ENCODE assay signal across 1 cellular context in the genomic region with DNA sequence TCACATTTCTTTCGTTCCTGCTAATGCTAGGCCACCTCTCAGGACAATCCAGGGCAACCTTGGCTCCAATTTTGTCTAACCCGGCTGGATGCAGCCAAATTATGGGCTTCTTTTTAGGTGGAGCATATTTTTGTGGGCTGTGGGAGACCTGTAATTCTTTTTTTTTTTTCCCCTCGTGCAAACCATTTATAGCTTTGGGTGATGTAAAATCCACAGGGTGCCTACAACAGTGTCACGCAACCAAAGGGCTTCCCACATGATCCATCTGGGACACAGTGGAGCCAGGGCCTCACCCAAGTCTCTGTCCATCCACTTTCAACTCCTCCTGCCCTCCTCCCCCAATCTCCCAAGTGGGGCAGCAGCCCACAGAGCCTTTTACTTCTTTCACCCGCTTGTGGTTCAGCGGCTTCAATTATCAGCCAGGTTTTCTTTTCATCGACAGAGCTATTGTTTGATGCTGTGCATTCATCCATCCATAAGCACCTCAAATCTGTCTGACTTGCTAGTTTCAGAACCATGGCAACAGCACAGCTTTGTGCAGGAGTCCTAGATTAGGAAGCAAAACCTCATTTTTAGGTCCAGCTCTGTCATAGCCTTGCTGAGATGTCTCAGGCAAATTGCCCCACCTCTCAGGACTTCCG.
TF ChIP-seq lines count a peak whose summit lies in the region.

No MANE protein-coding gene starts in this region.

TF ChIP-seq in H1, 55 proteins besides CTCF, POLR2A, EP300 and RAD21:
- no peak for TF ChIP-seq GTF2F1 (IDR thresholded peaks at IDR 0.05; ENCODE audit: borderline replicate concordance, low read depth, low read length)
- no peak for TF ChIP-seq MAFK (IDR thresholded peaks at IDR 0.05; ENCODE audit: low read depth, low read length)
- no peak for TF ChIP-seq ATF2 (IDR thresholded peaks at IDR 0.05; ENCODE audit: low read length)
- no peak for TF ChIP-seq TAF7 (optimal IDR thresholded peaks at IDR 0.05; ENCODE audit: borderline replicate concordance, low read depth, low read length)
- no peak for TF ChIP-seq RBBP5 (IDR thresholded peaks at IDR 0.05; ENCODE audit: borderline replicate concordance, low read depth, low read length)
TF ChIP-seq in H1: peak in this region for 0.
